ENCODE assay signal across 20 cellular contexts in genomic region chr1:104919188-104919587, GRCh38.
A peak's percentile ranks its signal among the peaks of the same experiment; 100 is the strongest.
DNase-seq lines count a peak whose midpoint lies in the region; ATAC-seq, FAIRE-seq and TF ChIP-seq lines count a peak whose summit lies in the region.
"Had no signal": no experiment of that assay in that cellular context is flagged by ENCODE, and none has a peak within 500 bp of the region (broad histone marks: within the 10 kb centered on the region; RNA-seq: fewer than 3 reads in every experiment).

No MANE protein-coding gene starts in this region.

- no peaks in the 10 kb centered on the region for H3K9me3 ChIP-seq in SU-DHL-6 (ENCODE audit: insufficient read depth, low read length)
- no peaks in the 10 kb centered on the region for H3K9me3 ChIP-seq in GM12878 (replicated peaks; ENCODE audit: control insufficient read depth, insufficient read depth, low read length)
- H3K9me3 ChIP-seq in vagina, result no peaks in the 10 kb centered on the region
- H3K9me3 ChIP-seq: A549, Caco-2 had no signal

- TF ChIP-seq RAD21 in GM12878 (IDR thresholded peaks at IDR 0.05; ENCODE audit: insufficient read depth, low read depth, low read length), result no peak

- no peaks in the 10 kb centered on the region for H3K9me2 ChIP-seq in SU-DHL-6 (replicated peaks; ENCODE audit: insufficient read depth, low read length)

- H3K4me1 ChIP-seq in GM12878 (ENCODE audit: control insufficient read depth, insufficient read depth, low read length), result no peaks in the 10 kb centered on the region
- H3K4me1 ChIP-seq in vagina, result no peaks in the 10 kb centered on the region
- H3K4me1 ChIP-seq: A549; BLaER1 treated with 17β-estradiol and CSF1 and Interleukin-3, amounts not matched to agents 10 nM and 100 nM; Caco-2 had no signal

- no peak for TF ChIP-seq EP300 in GM12878 (IDR thresholded peaks at IDR 0.05; ENCODE audit: borderline replicate concordance in 1 of 2, control insufficient read depth in 1 of 2, low read depth in 2 of 2, low read length in 2 of 2)

- WGBS in GM12878 (ENCODE audit: insufficient coverage, insufficient replicate concordance, low lambda C conversion rate, missing lambda C conversion rate), result 45% methylated on average over 1 of the region's 1 CpG

- SMC1A ChIA-PET in GM12878 (lab: Charles Lee; ENCODE audit: uncharacterized antibody, unreplicated experiment), result interaction anchor here (1.4 kb wide), 1 partner anchor 23 kb away, joined by 5 read pairs; no protein-coding TSS in a partner anchor

- TF ChIP-seq CTCF in SU-DHL-6 (IDR thresholded peaks at IDR 0.05; ENCODE audit: insufficient read depth, low read length, poor library complexity, severe bottlenecking) (no peak), GM12878 (IDR thresholded peaks at IDR 0.05 in 2 of 3, conservative IDR thresholded peaks at IDR 0.05 in 1 of 3; ENCODE audit: control insufficient read depth in 2 of 3, extremely low read depth in 1 of 3, insufficient read depth in 1 of 3, low read depth in 3 of 3, low read length in 3 of 3) (no peak), vagina (IDR thresholded peaks at IDR 0.05) (no peak)

- no peaks in the 10 kb centered on the region for H4K20me1 ChIP-seq in SU-DHL-6 (ENCODE audit: low read depth, low read length)
- no peaks in the 10 kb centered on the region for H4K20me1 ChIP-seq in GM12878 (ENCODE audit: control insufficient read depth, insufficient read depth)
- H4K20me1 ChIP-seq: BLaER1 treated with 17β-estradiol and CSF1 and Interleukin-3, amounts not matched to agents 10 nM and 100 nM had no signal

- FAIRE-seq in GM12891 (lab: Jason Lieb, UNC) (no peak), GM12878 (lab: Jason Lieb, UNC) (no peak)
- FAIRE-seq: A549, D721Med, G401.6, GM19239 had no signal

- H3K27me3 ChIP-seq in SU-DHL-6 (ENCODE audit: low read length) (no peaks in the 10 kb centered on the region), GM12878 (replicated peaks in 1 of 2; ENCODE audit: control insufficient read depth in 2 of 2, insufficient read depth in 2 of 2, low read length in 1 of 2) (no peaks in the 10 kb centered on the region), vagina (no peaks in the 10 kb centered on the region)
- H3K27me3 ChIP-seq: BLaER1 treated with 17β-estradiol and CSF1 and Interleukin-3, amounts not matched to agents 10 nM and 100 nM had no signal

- 0 out of 2 replicates have a peak, but pooled peaks cover 4% of the 10 kb centered on the region for H3F3A ChIP-seq in SU-DHL-6 (ENCODE audit: insufficient read depth)

- POLR2A ChIA-PET in GM12878 (lab: Charles Lee), result no interaction called here

- no peaks in the 10 kb centered on the region for H3K79me2 ChIP-seq in SU-DHL-6 (ENCODE audit: insufficient read depth, low read length)
- H3K79me2 ChIP-seq in GM12878 (ENCODE audit: control insufficient read depth, insufficient read depth, low read length), result no peaks in the 10 kb centered on the region

- CTCF ChIA-PET in GM12878 (lab: Yijun Ruan, JAX), result no interaction called here

- H2AFZ ChIP-seq in SU-DHL-6 (ENCODE audit: low read depth, low read length, severe bottlenecking) (peak overlapping the region; percentile 31), GM12878 (ENCODE audit: control insufficient read depth, low read depth, low read length) (no peak overlapping the region)

- H3K27ac ChIP-seq in SU-DHL-6 (ENCODE audit: low read depth, low read length) (no peak overlapping the region), GM12878 (ENCODE audit: control insufficient read depth, insufficient read depth) (no peak overlapping the region), vagina (no peak overlapping the region)
- H3K27ac ChIP-seq: 22Rv1; A549; BLaER1 treated with 17β-estradiol and CSF1 and Interleukin-3, amounts not matched to agents 10 nM and 100 nM; C4-2B had no signal

- H3K4me2 ChIP-seq in SU-DHL-6 (ENCODE audit: low read depth, low read length, poor library complexity, severe bottlenecking) (no peak overlapping the region), GM12878 (ENCODE audit: control insufficient read depth, insufficient read depth) (no peak overlapping the region)
- H3K4me2 ChIP-seq: A549; BLaER1 treated with 17β-estradiol and CSF1 and Interleukin-3, amounts not matched to agents 10 nM and 100 nM had no signal

- intact Hi-C loops in GM12878 (cut with micrococcal nuclease; ENCODE audit: unreplicated experiment), result no loop called here
- intact Hi-C loops in vagina (cut with DNase I), result no loop called here

- ATAC-seq in GM12878, result no peak
- ATAC-seq in HG02642 (IDR thresholded peaks at IDR 0.05; ENCODE audit: poor library complexity, unreplicated experiment), result no peak
- ATAC-seq: A549; CD8-positive, alpha-beta T cell had no signal

- BruUV-seq in GM12878 (replicated peaks; lab: Mats Ljungman, UMichigan), result no TSS peak

- H3K4me3 ChIP-seq in SU-DHL-6 (ENCODE audit: insufficient read depth, low read length, poor library complexity, severe bottlenecking) (no peak overlapping the region), GM12878 (no peak overlapping the region), vagina (no peak overlapping the region)
- H3K4me3 ChIP-seq: A549; BLaER1 treated with 17β-estradiol and CSF1 and Interleukin-3, amounts not matched to agents 10 nM and 100 nM had no signal

- TF ChIP-seq POLR2A in GM12891 (IDR thresholded peaks at IDR 0.05; ENCODE audit: low read depth, low read length), result no peak
- no peak for TF ChIP-seq POLR2A in GM12878 (IDR thresholded peaks at IDR 0.05; ENCODE audit: low read depth, low read length)
- TF ChIP-seq POLR2A in vagina (IDR thresholded peaks at IDR 0.05), result no peak

- H3K9ac ChIP-seq in SU-DHL-6 (ENCODE audit: low read length) (no peak overlapping the region), GM12878 (ENCODE audit: control insufficient read depth, insufficient read depth, low read length) (no peak overlapping the region)
- H3K9ac ChIP-seq: BLaER1 treated with 17β-estradiol and CSF1 and Interleukin-3, amounts not matched to agents 10 nM and 100 nM had no signal

- H3K36me3 ChIP-seq in SU-DHL-6 (ENCODE audit: low read length) (no peaks in the 10 kb centered on the region), GM12878 (ENCODE audit: control insufficient read depth in 2 of 2, insufficient read depth in 2 of 2, low read length in 1 of 2) (no peaks in the 10 kb centered on the region), vagina (no peaks in the 10 kb centered on the region)
- H3K36me3 ChIP-seq: BLaER1 treated with 17β-estradiol and CSF1 and Interleukin-3, amounts not matched to agents 10 nM and 100 nM had no signal

- no peak for DNase-seq in GM12891 (ENCODE audit: insufficient read length, low spot score)
- no peak for DNase-seq in GM12878 (ENCODE audit: low read depth, low spot score)
- no peak for DNase-seq in stimulated activated CD4-positive, alpha-beta T cell treated with anti-CD3 and anti-CD28 coated beads, Interleukin-2, amount 100 ng/mL, for 24 hours
- DNase-seq in vagina (ENCODE audit: extremely low spot score in 2 of 2), result no peak
- DNase-seq: AML-193; Caco-2; Calu3; CD4-positive, alpha-beta T cell; CD8-positive, alpha-beta T cell; DMS79 treated with DMSO at 0.1 percent for 48 hours; GF-D8 had no signal

- in situ Hi-C loops in GM12878 (cut with MboI), result no loop called here

- RAD21 ChIA-PET in GM12878 (lab: Charles Lee; ENCODE audit: unreplicated experiment), result no interaction called here

TF ChIP-seq in GM12891, 5 proteins besides CTCF, POLR2A, EP300 and RAD21:
- no peak for TF ChIP-seq POU2F2 (IDR thresholded peaks at IDR 0.05; ENCODE audit: low read depth, low read length)
- no peak for TF ChIP-seq TAF1 (IDR thresholded peaks at IDR 0.05; ENCODE audit: low read depth, low read length)
- TF ChIP-seq SPI1 (IDR thresholded peaks at IDR 0.05; ENCODE audit: low read depth, low read length), result peak; percentile 67
- TF ChIP-seq POLR2AphosphoS5 (IDR thresholded peaks at IDR 0.05; ENCODE audit: low read depth, low read length), result no peak

TF ChIP-seq in GM12878, 131 proteins besides CTCF, POLR2A, EP300 and RAD21:
- no peak for TF ChIP-seq SUPT20H (IDR thresholded peaks at IDR 0.05; ENCODE audit: borderline replicate concordance, control insufficient read depth, low read depth, low read length)
- peak; percentile 66 for TF ChIP-seq SPI1 (IDR thresholded peaks at IDR 0.05; ENCODE audit: borderline replicate concordance, insufficient read depth, low read depth, low read length)
